In the genomic region with DNA sequence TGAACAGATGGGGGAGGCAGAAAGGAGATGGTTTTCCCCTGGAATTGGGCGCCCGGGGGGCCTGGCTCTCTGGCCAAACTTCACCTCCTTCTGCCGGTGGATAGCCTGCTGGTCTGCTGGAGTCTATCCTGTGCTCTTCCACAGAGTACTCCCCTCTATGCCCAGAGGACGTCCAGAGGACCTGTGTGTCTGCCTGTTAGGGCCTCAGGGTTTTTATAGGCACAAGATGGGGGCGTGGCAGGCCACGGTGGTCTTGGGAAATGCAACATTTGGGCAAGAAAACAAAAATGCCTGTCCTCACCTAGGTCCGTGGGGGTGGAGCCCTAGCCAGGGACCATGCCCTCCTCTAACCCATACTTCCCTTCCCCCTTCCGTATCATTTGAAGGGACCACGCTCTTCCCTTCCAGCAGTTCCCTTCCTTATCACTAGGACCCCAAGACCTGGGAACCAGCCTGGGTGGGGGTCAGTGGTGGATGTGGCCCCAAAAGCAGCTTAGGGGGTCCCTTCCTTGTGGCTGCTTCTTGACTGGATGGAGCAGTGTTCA, we compare ENCODE assay signal across 9 cellular contexts. TPM values are rescaled to one million over a fixed set of nuclear protein-coding genes. Genes with fewer than 3 reads are reported as not detected.
DNase-seq lines count a peak whose midpoint lies in the region; ATAC-seq and TF ChIP-seq lines count a peak whose summit lies in the region.
"Had no signal": no experiment of that assay in that cellular context is flagged by ENCODE, and none has a peak within 500 bp of the region (broad histone marks: within the 10 kb centered on the region; RNA-seq: fewer than 3 reads in every experiment).

No MANE protein-coding gene starts in this region.

- H3K36me3 ChIP-seq in left lung (no peaks in the 10 kb centered on the region), tibial artery (no peaks in the 10 kb centered on the region)

- intact Hi-C loops in left lung (cut with DNase I) = no loop called here
- intact Hi-C loops in tibial artery (cut with DNase I; ENCODE audit: low total_unique reads) = no loop called here

- peak overlapping the region; percentile 75 for H3K4me3 Mint-ChIP-seq in activated T-cell treated with anti-CD3 and anti-CD28 coated beads, Interleukin-2, amount 50 U/mL, for 24 hours
- peak overlapping the region; percentile 83 for H3K4me3 Mint-ChIP-seq in activated naive CD8-positive, alpha-beta T cell treated with anti-CD3 and anti-CD28 coated beads, Interleukin-2, amount 50 U/mL, for 24 hours

- H3K27me3 ChIP-seq in left lung (no peaks in the 10 kb centered on the region), tibial artery (no peaks in the 10 kb centered on the region)

- H3K4me1 Mint-ChIP-seq in activated T-cell treated with anti-CD3 and anti-CD28 coated beads, Interleukin-2, amount 50 U/mL, for 24 hours (ENCODE audit: low read depth) = peaks cover 25% of the 10 kb centered on the region
- H3K4me1 Mint-ChIP-seq in activated naive CD8-positive, alpha-beta T cell treated with anti-CD3 and anti-CD28 coated beads, Interleukin-2, amount 50 U/mL, for 24 hours = peaks cover 27% of the 10 kb centered on the region

- no peak for ATAC-seq in activated naive CD8-positive, alpha-beta T cell treated with anti-CD3 and anti-CD28 coated beads, Interleukin-2, amount 50 U/mL, for 24 hours
- ATAC-seq in left lung = no peak
- no peak for ATAC-seq in GM18498 (IDR thresholded peaks at IDR 0.05; ENCODE audit: unreplicated experiment)
- no peak for ATAC-seq in GM18907 (IDR thresholded peaks at IDR 0.05; ENCODE audit: unreplicated experiment)

- peak overlapping the region; percentile 74 for H3K27ac Mint-ChIP-seq in activated T-cell treated with anti-CD3 and anti-CD28 coated beads, Interleukin-2, amount 50 U/mL, for 24 hours
- peak overlapping the region; percentile 64 for H3K27ac Mint-ChIP-seq in activated naive CD8-positive, alpha-beta T cell treated with anti-CD3 and anti-CD28 coated beads, Interleukin-2, amount 50 U/mL, for 24 hours

- no peaks in the 10 kb centered on the region for H3K36me3 Mint-ChIP-seq in activated T-cell treated with anti-CD3 and anti-CD28 coated beads, Interleukin-2, amount 50 U/mL, for 24 hours (ENCODE audit: low read depth)
- no peaks in the 10 kb centered on the region for H3K36me3 Mint-ChIP-seq in activated naive CD8-positive, alpha-beta T cell treated with anti-CD3 and anti-CD28 coated beads, Interleukin-2, amount 50 U/mL, for 24 hours (ENCODE audit: low read depth)

- TF ChIP-seq CTCF in left lung (IDR thresholded peaks at IDR 0.05) (no peak), tibial artery (IDR thresholded peaks at IDR 0.05) (no peak)

- no peaks in the 10 kb centered on the region for H3K9me3 Mint-ChIP-seq in activated T-cell treated with anti-CD3 and anti-CD28 coated beads, Interleukin-2, amount 50 U/mL, for 24 hours
- no peaks in the 10 kb centered on the region for H3K9me3 Mint-ChIP-seq in activated naive CD8-positive, alpha-beta T cell treated with anti-CD3 and anti-CD28 coated beads, Interleukin-2, amount 50 U/mL, for 24 hours

- H3K27me3 Mint-ChIP-seq in activated T-cell treated with anti-CD3 and anti-CD28 coated beads, Interleukin-2, amount 50 U/mL, for 24 hours = no peaks in the 10 kb centered on the region
- no peaks in the 10 kb centered on the region for H3K27me3 Mint-ChIP-seq in activated naive CD8-positive, alpha-beta T cell treated with anti-CD3 and anti-CD28 coated beads, Interleukin-2, amount 50 U/mL, for 24 hours

- H3K4me3 ChIP-seq in left lung (peak overlapping the region; percentile 27 to 45), tibial artery (peak overlapping the region; percentile 49)

- H3K27ac ChIP-seq in left lung (no peak overlapping the region), tibial artery (peak overlapping the region in 1 of 2 donors; percentile 63)

- no peaks in the 10 kb centered on the region for H3K4me1 ChIP-seq in left lung
- peaks cover 0 to 15% (median 1%) of the 10 kb centered on the region in 4 donors for H3K4me1 ChIP-seq in tibial artery

- no peak for DNase-seq in activated T-cell treated with anti-CD3 and anti-CD28 coated beads, Interleukin-2, amount 50 U/mL, for 24 hours
- no peak for DNase-seq in activated T-cell treated with anti-CD3 and anti-CD28 coated beads, Interleukin-2, amount 50 U/mL, for 1 hour
- no peak for DNase-seq in activated naive CD8-positive, alpha-beta T cell treated with anti-CD3 and anti-CD28 coated beads, Interleukin-2, amount 50 U/mL, for 24 hours
- no peak for DNase-seq in left lung
- no peak for DNase-seq in tibial artery
- no peak for DNase-seq in NCI-H2081 (lab: John Stamatoyannopoulos, UW)
- DNase-seq: SIG-M5 had no signal

- H3K9me3 ChIP-seq in left lung (no peaks in the 10 kb centered on the region), tibial artery (no peaks in the 10 kb centered on the region)

RNA-seq across cellular contexts. Expression of gene ZNF337, which starts 53.6 kb away (rescaled TPM):
- total RNA-seq in left lung = 10 to 100 TPM in 1 of 2 donors, 1 to 10 TPM in 1; 9.5 to 12.3 TPM
